In the genomic region with DNA sequence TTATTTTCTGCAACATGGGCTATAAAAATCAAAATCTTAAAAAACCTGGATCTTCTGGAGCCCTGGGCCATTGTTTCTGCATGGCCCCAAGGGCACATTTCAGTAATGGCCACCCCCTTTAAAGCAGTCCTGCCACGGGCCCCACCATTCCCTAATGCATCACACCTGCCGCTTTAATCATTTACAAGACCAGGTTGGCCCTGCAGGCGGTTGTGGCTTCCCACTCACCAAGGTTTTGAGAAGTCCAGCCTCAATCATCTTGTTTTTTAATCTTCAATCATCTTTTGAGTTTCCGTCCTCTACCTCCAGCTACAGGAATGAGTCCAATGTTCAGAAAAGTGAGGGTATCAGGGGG, we compare ENCODE assay signal across 38 cellular contexts. TPM values are rescaled to one million over a fixed set of nuclear protein-coding genes. Genes with fewer than 3 reads are reported as not detected.
DNase-seq lines count a peak whose midpoint lies in the region; ATAC-seq and TF ChIP-seq lines count a peak whose summit lies in the region.
"Had no signal": no experiment of that assay in that cellular context is flagged by ENCODE, and none has a peak within 500 bp of the region (broad histone marks: within the 10 kb centered on the region; RNA-seq: fewer than 3 reads in every experiment).

No MANE protein-coding gene starts in this region.

- H3K4me3 ChIP-seq in HEK293 (ENCODE audit: low read depth, low read length) (no peak overlapping the region), gastroesophageal sphincter (no peak overlapping the region)
- H3K4me3 ChIP-seq: A549, ascending aorta, esophagus muscularis mucosa, heart right ventricle, lung, mucosa of descending colon, thoracic aorta had no signal

- H3K36me3 Mint-ChIP-seq in activated naive CD8-positive, alpha-beta T cell treated with anti-CD3 and anti-CD28 coated beads, Interleukin-2, amount 50 U/mL, for 24 hours (ENCODE audit: low read depth): no peaks in the 10 kb centered on the region
- H3K36me3 Mint-ChIP-seq in stimulated activated naive CD8-positive, alpha-beta T cell treated with anti-CD3 and anti-CD28 coated beads, Interleukin-15, Interleukin-2, amounts not matched to agents 100 ng/mL and 50 ng/mL, for 24 hours (ENCODE audit: low read depth): no peaks in the 10 kb centered on the region
- H3K36me3 Mint-ChIP-seq in MCF 10A (ENCODE audit: insufficient read depth, unreplicated experiment): no peaks in the 10 kb centered on the region
- H3K36me3 Mint-ChIP-seq: activated naive CD4-positive, alpha-beta T cell treated with anti-CD3 and anti-CD28 coated beads, Interleukin-2, amount 50 U/mL, for 24 hours; IgD-negative memory B cell; stimulated activated naive B cell treated with anti-CD40 and anti-IgM and Interleukin-4, amounts not matched to agents 10 μg/mL and 1 μg/mL and 100 μg/mL, for 72 hours; WTC11 had no signal

- CTCF ChIA-PET in HEK293 (lab: Yijun Ruan, JAX): interaction anchor here (0.6 kb wide), 1 partner anchor 10 kb away, joined by 3 read pairs; no protein-coding TSS in a partner anchor
- CTCF ChIA-PET in MCF 10A (lab: Yijun Ruan, JAX): interaction anchor here (0.7 to 1.3 kb wide), 4 partner anchors 8 to 106 kb away, joined by 3 to 5 read pairs (median 3); no protein-coding TSS in a partner anchor

- WGBS in gastroesophageal sphincter (ENCODE audit: low coverage in 1 of 2), 2 donors: 87 to 95% methylated on average over 3 to 4 of the region's 4 CpGs

- H3K9me3 ChIP-seq in HEK293 (ENCODE audit: control insufficient read depth, insufficient read depth, low read depth, low read length) (no peaks in the 10 kb centered on the region), gastroesophageal sphincter (no peaks in the 10 kb centered on the region)
- H3K9me3 ChIP-seq: A549, ascending aorta, esophagus muscularis mucosa, heart right ventricle, mucosa of descending colon, spleen, thoracic aorta, vagina had no signal

- H3K4me3 Mint-ChIP-seq in activated naive CD8-positive, alpha-beta T cell treated with anti-CD3 and anti-CD28 coated beads, Interleukin-2, amount 50 U/mL, for 24 hours: peak overlapping the region; percentile 49
- peak overlapping the region; percentile 73 for H3K4me3 Mint-ChIP-seq in stimulated activated naive CD8-positive, alpha-beta T cell treated with anti-CD3 and anti-CD28 coated beads, Interleukin-15, Interleukin-2, amounts not matched to agents 100 ng/mL and 50 ng/mL, for 24 hours
- no peak overlapping the region for H3K4me3 Mint-ChIP-seq in MCF 10A (ENCODE audit: unreplicated experiment)
- H3K4me3 Mint-ChIP-seq: B cell; H9; nephron progenitor cell; stimulated activated naive B cell treated with anti-CD40 and anti-IgM and Interleukin-4, amounts not matched to agents 10 μg/mL and 1 μg/mL and 100 μg/mL, for 72 hours; WTC11 had no signal

- H3K27ac ChIP-seq in HEK293 (ENCODE audit: extremely low read depth, low read depth, low read length) (no peak overlapping the region), gastroesophageal sphincter (no peak overlapping the region)
- H3K27ac ChIP-seq: A549, ascending aorta, esophagus muscularis mucosa, foreskin keratinocyte, thoracic aorta, vagina had no signal

- intact Hi-C loops in MCF 10A (cut with micrococcal nuclease): no loop called here

- H3K36me3 ChIP-seq in HEK293 (ENCODE audit: control insufficient read depth in 2 of 2, insufficient read depth in 1 of 2, low read length in 2 of 2) (no peaks in the 10 kb centered on the region), gastroesophageal sphincter (no peaks in the 10 kb centered on the region)
- H3K36me3 ChIP-seq: ascending aorta, esophagus muscularis mucosa, heart right ventricle, spleen, thoracic aorta, vagina had no signal

- H3K27me3 Mint-ChIP-seq in activated naive CD8-positive, alpha-beta T cell treated with anti-CD3 and anti-CD28 coated beads, Interleukin-2, amount 50 U/mL, for 24 hours: no peaks in the 10 kb centered on the region
- no peaks in the 10 kb centered on the region for H3K27me3 Mint-ChIP-seq in stimulated activated naive CD8-positive, alpha-beta T cell treated with anti-CD3 and anti-CD28 coated beads, Interleukin-15, Interleukin-2, amounts not matched to agents 100 ng/mL and 50 ng/mL, for 24 hours
- no peaks in the 10 kb centered on the region for H3K27me3 Mint-ChIP-seq in MCF 10A (ENCODE audit: insufficient read depth, unreplicated experiment)
- H3K27me3 Mint-ChIP-seq: activated naive CD4-positive, alpha-beta T cell treated with anti-CD3 and anti-CD28 coated beads, Interleukin-2, amount 50 U/mL, for 24 hours had no signal

- H3K27ac Mint-ChIP-seq in activated naive CD8-positive, alpha-beta T cell treated with anti-CD3 and anti-CD28 coated beads, Interleukin-2, amount 50 U/mL, for 24 hours: peak overlapping the region; percentile 65
- peak overlapping the region; percentile 83 for H3K27ac Mint-ChIP-seq in stimulated activated naive CD8-positive, alpha-beta T cell treated with anti-CD3 and anti-CD28 coated beads, Interleukin-15, Interleukin-2, amounts not matched to agents 100 ng/mL and 50 ng/mL, for 24 hours
- H3K27ac Mint-ChIP-seq in MCF 10A (ENCODE audit: low read depth, unreplicated experiment): no peak overlapping the region
- H3K27ac Mint-ChIP-seq: B cell; IgD-negative memory B cell; nephron progenitor cell; stimulated activated naive B cell treated with anti-CD40 and anti-IgM and Interleukin-4, amounts not matched to agents 10 μg/mL and 1 μg/mL and 100 μg/mL, for 72 hours; WTC11 had no signal

- TF ChIP-seq CTCF in HEK293 (tag by site-specific recombination; IDR thresholded peaks at IDR 0.05) (no peak), MCF 10A (IDR thresholded peaks at IDR 0.05; ENCODE audit: unreplicated experiment) (no peak), gastroesophageal sphincter (IDR thresholded peaks at IDR 0.05) (no peak)

- POLR2A ChIA-PET in HEK293 (lab: Yijun Ruan, JAX): no interaction called here
- POLR2A ChIA-PET in MCF 10A (lab: Yijun Ruan, JAX): no interaction called here

- H3K9me3 Mint-ChIP-seq in activated naive CD8-positive, alpha-beta T cell treated with anti-CD3 and anti-CD28 coated beads, Interleukin-2, amount 50 U/mL, for 24 hours: no peaks in the 10 kb centered on the region
- no peaks in the 10 kb centered on the region for H3K9me3 Mint-ChIP-seq in stimulated activated naive CD8-positive, alpha-beta T cell treated with anti-CD3 and anti-CD28 coated beads, Interleukin-15, Interleukin-2, amounts not matched to agents 100 ng/mL and 50 ng/mL, for 24 hours
- no peaks in the 10 kb centered on the region for H3K9me3 Mint-ChIP-seq in MCF 10A (ENCODE audit: unreplicated experiment)
- H3K9me3 Mint-ChIP-seq: activated naive CD4-positive, alpha-beta T cell treated with anti-CD3 and anti-CD28 coated beads, Interleukin-2, amount 50 U/mL, for 24 hours; IgD-negative memory B cell; stimulated activated naive B cell treated with anti-CD40 and anti-IgM and Interleukin-4, amounts not matched to agents 10 μg/mL and 1 μg/mL and 100 μg/mL, for 72 hours had no signal

- TF ChIP-seq POLR2A in gastroesophageal sphincter (IDR thresholded peaks at IDR 0.05): no peak

- H3K27me3 ChIP-seq in gastroesophageal sphincter: no peaks in the 10 kb centered on the region
- H3K27me3 ChIP-seq: ascending aorta, esophagus muscularis mucosa, foreskin keratinocyte, heart right ventricle, spleen, vagina had no signal

- no peak for TF ChIP-seq EP300 in gastroesophageal sphincter (IDR thresholded peaks at IDR 0.05)

- BruUV-seq in MCF 10A (replicated peaks; lab: Mats Ljungman, UMichigan): no TSS peak

- DNase-seq in activated CD8-positive, alpha-beta memory T cell treated with anti-CD3 and anti-CD28 coated beads, Interleukin-2, amount 50 U/mL, for 48 hours: peak; percentile 50
- no peak for DNase-seq in activated CD8-positive, alpha-beta memory T cell treated with anti-CD3 and anti-CD28 coated beads for 24 hours
- DNase-seq in activated naive CD8-positive, alpha-beta T cell treated with anti-CD3 and anti-CD28 coated beads, Interleukin-2, amount 50 U/mL, for 24 hours: peak; percentile 14
- no peak for DNase-seq in stimulated activated CD4-positive, alpha-beta T cell treated with anti-CD3 and anti-CD28 coated beads, Interleukin-4, amount 100 ng/mL, for 24 hours
- no peak for DNase-seq in MCF 10A (ENCODE audit: unreplicated experiment)
- DNase-seq: activated CD4-positive, alpha-beta T cell treated with anti-CD3 and anti-CD28 coated beads, Interleukin-2, amount 50 U/mL, for 48 hours; COR-L47; foreskin keratinocyte; GDM1; H9; heart right ventricle; kidney glomerular epithelial cell; mucosa of descending colon; NCI-H1105 treated with DMSO at 0.1 percent for 48 hours; NCI-H2081; NCI-H2227 treated with DMSO at 0.1 percent for 48 hours; NCI-H69; nephron progenitor cell; right cardiac atrium; spleen; stimulated activated CD4-positive, alpha-beta T cell treated with anti-CD3 and anti-CD28 coated beads, Interleukin-2, amount 100 ng/mL, for 48 hours; stimulated activated naive B cell treated with anti-CD40 and anti-IgM and Interleukin-4, amounts not matched to agents 10 μg/mL and 1 μg/mL and 100 μg/mL, for 72 hours; SW 1271 had no signal

- H3K4me1 ChIP-seq in HEK293 (ENCODE audit: control insufficient read depth, insufficient read depth, low read length) (no peaks in the 10 kb centered on the region), gastroesophageal sphincter (no peaks in the 10 kb centered on the region)
- H3K4me1 ChIP-seq: A549, ascending aorta, esophagus muscularis mucosa, heart right ventricle, vagina had no signal

- H3K4me1 Mint-ChIP-seq in activated naive CD8-positive, alpha-beta T cell treated with anti-CD3 and anti-CD28 coated beads, Interleukin-2, amount 50 U/mL, for 24 hours: peaks cover 30% of the 10 kb centered on the region
- peaks cover 36% of the 10 kb centered on the region for H3K4me1 Mint-ChIP-seq in stimulated activated naive CD8-positive, alpha-beta T cell treated with anti-CD3 and anti-CD28 coated beads, Interleukin-15, Interleukin-2, amounts not matched to agents 100 ng/mL and 50 ng/mL, for 24 hours (ENCODE audit: low read depth)
- H3K4me1 Mint-ChIP-seq in MCF 10A (ENCODE audit: insufficient read depth, unreplicated experiment): no peaks in the 10 kb centered on the region
- H3K4me1 Mint-ChIP-seq: B cell, IgD-negative memory B cell, nephron progenitor cell had no signal

- ATAC-seq in activated naive CD8-positive, alpha-beta T cell treated with anti-CD3 and anti-CD28 coated beads, Interleukin-2, amount 50 U/mL, for 24 hours: peak; percentile 33
- no peak for ATAC-seq in gastroesophageal sphincter
- ATAC-seq: A549, heart right ventricle, mucosa of descending colon, right cardiac atrium, WTC11 had no signal

TF ChIP-seq in HEK293, 187 proteins besides CTCF, POLR2A, EP300 and RAD21 (continues in another document):
- TF ChIP-seq ZNF571 (tag by site-specific recombination; IDR thresholded peaks at IDR 0.05): no peak

RNA-seq across cellular contexts. Expression of a gene that starts 20.3 kb away (rescaled TPM):
- 53.9 and 60.2 TPM in 2 replicates for total RNA-seq in MCF 10A (2022)
- 10 to 100 TPM; 37.6 to 39.3 (median 38.9) TPM for total RNA-seq in gastroesophageal sphincter

RNA-seq across cellular contexts. Expression of a gene that starts 27.4 kb away (rescaled TPM):
- total RNA-seq in MCF 10A (2022) (79.3 and 108 TPM in 2 replicates), gastroesophageal sphincter (100 to 1,000 TPM; 265 to 685 (median 330) TPM)

RNA-seq across cellular contexts. Expression of a gene that starts 40.0 kb away (rescaled TPM):
- total RNA-seq in MCF 10A (2022) (not detected in 2 replicates), gastroesophageal sphincter (not detected)
- total RNA-seq: ascending aorta, B cell, cardiac septum, esophagus muscularis mucosa, foreskin keratinocyte, M059J, right cardiac atrium, spleen, thoracic aorta, vagina had no signal

RNA-seq across cellular contexts. Expression of a gene that starts 41.8 kb away (rescaled TPM):
- not detected in 2 replicates for total RNA-seq in MCF 10A (2022)
- 10 to 100 TPM in 3 of 4 donors, not detected in 1; 16.0 to 40.0 (median 21.6) TPM for total RNA-seq in gastroesophageal sphincter
- total RNA-seq: B cell, vagina had no signal

RNA-seq across cellular contexts. Expression of a gene that starts 51.9 kb away (rescaled TPM):
- 1.7 and 2.4 TPM in 2 replicates for total RNA-seq in MCF 10A (2022)
- total RNA-seq in gastroesophageal sphincter: 1 to 10 TPM in 2 of 4 donors, not detected in 2; 1.7 to 4.6 TPM

Comparison
In these comparisons a context has a peak if more than half of its experiments do, and no peak if none do; other contexts are left out.
1. DNase-seq: peak in activated CD8-positive, alpha-beta memory T cell treated with anti-CD3 and anti-CD28 coated beads, Interleukin-2, amount 50 U/mL, for 48 hours (single experiment) and activated naive CD8-positive, alpha-beta T cell treated with anti-CD3 and anti-CD28 coated beads, Interleukin-2, amount 50 U/mL, for 24 hours (single experiment); none in activated CD8-positive, alpha-beta memory T cell treated with anti-CD3 and anti-CD28 coated beads for 24 hours (single experiment), stimulated activated CD4-positive, alpha-beta T cell treated with anti-CD3 and anti-CD28 coated beads, Interleukin-4, amount 100 ng/mL, for 24 hours (single experiment) and MCF 10A (single experiment).